In genomic region chr4:89400408-89401035, GRCh38 we compare ENCODE assay signal across 16 cellular contexts.
DNase-seq lines count a peak whose midpoint lies in the region; ATAC-seq and TF ChIP-seq lines count a peak whose summit lies in the region.
"Had no signal": no experiment of that assay in that cellular context is flagged by ENCODE, and none has a peak within 500 bp of the region (broad histone marks: within the 10 kb centered on the region; RNA-seq: fewer than 3 reads in every experiment).

No MANE protein-coding gene starts in this region.

- H3K9me3 ChIP-seq in A673 (ENCODE audit: low read depth, low read length, poor library complexity, severe bottlenecking): no peaks in the 10 kb centered on the region
- H3K9me3 ChIP-seq in fibroblast of lung (ENCODE audit: control insufficient read depth, insufficient read depth, low read depth, low read length): no peaks in the 10 kb centered on the region
- no peaks in the 10 kb centered on the region for H3K9me3 ChIP-seq in upper lobe of left lung
- H3K9me3 ChIP-seq: A549, BLaER1, HAP-1 had no signal

- no peak overlapping the region for H2AFZ ChIP-seq in fibroblast of lung (ENCODE audit: low read length)
- H2AFZ ChIP-seq: GM23248 had no signal

- H3K79me1 ChIP-seq in mesendoderm (ENCODE audit: low read length): no peaks in the 10 kb centered on the region

- no peak for TF ChIP-seq EP300 in upper lobe of left lung (IDR thresholded peaks at IDR 0.05)

- no peak for TF ChIP-seq CTCF in A673 (conservative IDR thresholded peaks at IDR 0.05; ENCODE audit: low read depth, low read length)
- TF ChIP-seq CTCF in fibroblast of lung (conservative IDR thresholded peaks at IDR 0.05 in 1 of 2, IDR thresholded peaks at IDR 0.05 in 1 of 2; ENCODE audit: low read depth in 1 of 2, low read length in 2 of 2): no peak
- no peak for TF ChIP-seq CTCF in upper lobe of left lung (IDR thresholded peaks at IDR 0.05)

- WGBS in mesendoderm (ENCODE audit: extremely low coverage, insufficient coverage, low lambda C conversion rate): 100% methylated on average over 1 of the region's 6 CpGs
- 78 to 85% methylated on average over 6 of the region's 6 CpGs for WGBS in upper lobe of left lung, 2 donors

- H3K27ac ChIP-seq in A673 (ENCODE audit: low read depth, low read length, poor library complexity, severe bottlenecking) (no peak overlapping the region), fibroblast of lung (ENCODE audit: insufficient read depth, low read length) (no peak overlapping the region), mesendoderm (ENCODE audit: low read depth, low read length) (no peak overlapping the region), upper lobe of left lung (no peak overlapping the region)
- H3K27ac ChIP-seq: A549, BLaER1, GM23248 had no signal

- CTCF ChIA-PET in A673 (lab: Charles Lee): no interaction called here

- no peak overlapping the region for H3K23ac ChIP-seq in mesendoderm (ENCODE audit: low read length)

- no peaks in the 10 kb centered on the region for H4K20me1 ChIP-seq in fibroblast of lung (ENCODE audit: control insufficient read depth, extremely low read depth, insufficient read depth, low read length)
- H4K20me1 ChIP-seq: BLaER1 had no signal

- DNase-seq in A673 (ENCODE audit: low spot score) (peak; percentile 2), NCI-H226 (peak; percentile 52), fibroblast of lung (ENCODE audit: low read depth in 2 of 2) (peak; percentile 9 to 79), mesendoderm (peak; percentile 54), COR-L47 (lab: John Stamatoyannopoulos, UW) (no peak), upper lobe of left lung (no peak)
- DNase-seq: Calu3; CD4-positive, alpha-beta memory T cell; DMS79 treated with DMSO at 0.1 percent for 48 hours; EL; GM23248 had no signal

- intact Hi-C loops in A673 (cut with micrococcal nuclease; ENCODE audit: unreplicated experiment): no loop called here

- TF ChIP-seq POLR2A in upper lobe of left lung (IDR thresholded peaks at IDR 0.05): no peak

- no peak overlapping the region for H3K4me2 ChIP-seq in fibroblast of lung (ENCODE audit: extremely low read depth, insufficient read depth, low read length)
- no peak overlapping the region for H3K4me2 ChIP-seq in mesendoderm (ENCODE audit: low read length)
- H3K4me2 ChIP-seq: A549, BLaER1 had no signal

- no peak overlapping the region for H3K4ac ChIP-seq in mesendoderm (ENCODE audit: low read depth, low read length)

- H3K18ac ChIP-seq in mesendoderm (ENCODE audit: low read length): no peak overlapping the region

- no TSS peak for BruUV-seq in A673 (replicated peaks; lab: Mats Ljungman, UMichigan)

- no peak overlapping the region for H2BK15ac ChIP-seq in mesendoderm (replicated peaks; ENCODE audit: low read depth)

- H3K4me3 ChIP-seq in A673 (ENCODE audit: low read depth, low read length, poor library complexity, severe bottlenecking) (no peak overlapping the region), fibroblast of lung (replicated peaks in 1 of 4; ENCODE audit: control extremely low read depth in 1 of 4, insufficient read depth in 1 of 4, low read depth in 3 of 4, low read length in 4 of 4) (no peak overlapping the region), mesendoderm (ENCODE audit: low read length) (no peak overlapping the region), upper lobe of left lung (no peak overlapping the region)
- H3K4me3 ChIP-seq: A549, BLaER1, GM23248, HAP-1 had no signal

- H2BK5ac ChIP-seq in mesendoderm (ENCODE audit: low read length): no peak overlapping the region

- ATAC-seq in upper lobe of left lung (ENCODE audit: low FRiP score in 2 of 2): no peak
- ATAC-seq in GM18858 (IDR thresholded peaks at IDR 0.05; ENCODE audit: unreplicated experiment): no peak
- ATAC-seq: A549, HepG2 had no signal

- H3K9ac ChIP-seq in fibroblast of lung (ENCODE audit: insufficient read depth, low read length) (no peak overlapping the region), mesendoderm (ENCODE audit: low read length) (no peak overlapping the region)
- H3K9ac ChIP-seq: BLaER1, GM23248 had no signal

- H4K5ac ChIP-seq in mesendoderm (ENCODE audit: low read length): no peak overlapping the region

- POLR2A ChIA-PET in A673 (lab: Charles Lee; ENCODE audit: low non-redundant PET): no interaction called here

- no peaks in the 10 kb centered on the region for H3K27me3 ChIP-seq in A673 (replicated peaks; ENCODE audit: insufficient read depth, low read depth, low read length, poor library complexity)
- no peaks in the 10 kb centered on the region for H3K27me3 ChIP-seq in fibroblast of lung (ENCODE audit: control insufficient read depth, insufficient read depth, low read length)
- no peaks in the 10 kb centered on the region for H3K27me3 ChIP-seq in mesendoderm (ENCODE audit: insufficient read depth, low read length, poor library complexity)
- H3K27me3 ChIP-seq in upper lobe of left lung: no peaks in the 10 kb centered on the region
- H3K27me3 ChIP-seq: BLaER1 had no signal

- H3K4me1 ChIP-seq in A673 (ENCODE audit: insufficient read depth, low read length, poor library complexity, severe bottlenecking) (no peaks in the 10 kb centered on the region), fibroblast of lung (ENCODE audit: control insufficient read depth, extremely low read depth, insufficient read depth, low read length) (no peaks in the 10 kb centered on the region), mesendoderm (ENCODE audit: control insufficient read depth, low read depth, low read length) (no peaks in the 10 kb centered on the region), upper lobe of left lung (no peaks in the 10 kb centered on the region)
- H3K4me1 ChIP-seq: BLaER1, HAP-1 had no signal

- H2AK5ac ChIP-seq in mesendoderm (ENCODE audit: low read length): no peak overlapping the region

- no peak overlapping the region for H4K8ac ChIP-seq in mesendoderm (ENCODE audit: low read depth, low read length)

- no peak overlapping the region for H2BK120ac ChIP-seq in mesendoderm (ENCODE audit: low read depth, low read length)

- H3K79me2 ChIP-seq in fibroblast of lung (ENCODE audit: control insufficient read depth, insufficient read depth, low read length) (no peaks in the 10 kb centered on the region), mesendoderm (ENCODE audit: control insufficient read depth, insufficient read depth, low read length) (no peaks in the 10 kb centered on the region)

- H3K36me3 ChIP-seq in A673 (ENCODE audit: insufficient read depth, low read length, poor library complexity, severe bottlenecking) (no peaks in the 10 kb centered on the region), fibroblast of lung (ENCODE audit: control insufficient read depth, insufficient read depth, low read length) (no peaks in the 10 kb centered on the region), mesendoderm (ENCODE audit: control insufficient read depth, insufficient read depth, low read length) (no peaks in the 10 kb centered on the region), upper lobe of left lung (no peaks in the 10 kb centered on the region)
- H3K36me3 ChIP-seq: BLaER1, HAP-1 had no signal

- H3K56ac ChIP-seq in mesendoderm (ENCODE audit: low read length): no peak overlapping the region

Comparison
In these comparisons a context has a peak if more than half of its experiments do, and no peak if none do; other contexts are left out.
1. DNase-seq: peak in A673 (single experiment), NCI-H226 (single experiment), fibroblast of lung (2 of 2) and mesendoderm (single experiment); none in COR-L47 (single experiment) and upper lobe of left lung (0 of 2).